In genomic region chr1:93585059-93585966, GRCh38 we compare ENCODE assay signal across 11 cellular contexts.
A peak's percentile ranks its signal among the peaks of the same experiment; 100 is the strongest.
DNase-seq lines count a peak whose midpoint lies in the region; ATAC-seq and TF ChIP-seq lines count a peak whose summit lies in the region.
"Had no signal": no experiment of that assay in that cellular context is flagged by ENCODE, and none has a peak within 500 bp of the region (broad histone marks: within the 10 kb centered on the region; RNA-seq: fewer than 3 reads in every experiment).

No MANE protein-coding gene starts in this region.

- peaks cover 5 to 37% of the 10 kb centered on the region in 2 donors for H3K36me3 ChIP-seq in lung (ENCODE audit: control insufficient read depth in 2 of 2, insufficient read depth in 2 of 2, low read length in 2 of 2)
- H3K36me3 ChIP-seq in tibial nerve, result peaks cover 5 to 79% (median 5%) of the 10 kb centered on the region in 3 donors

- H3K4me1 ChIP-seq in lung (ENCODE audit: control insufficient read depth in 2 of 2, insufficient read depth in 2 of 2, low read length in 2 of 2) (peaks cover 7 to 10% of the 10 kb centered on the region in 2 donors), tibial nerve (peaks cover 0 to 19% (median 5%) of the 10 kb centered on the region in 4 donors)

- H3K9me3 ChIP-seq in lung (ENCODE audit: control insufficient read depth in 2 of 2, insufficient read depth in 1 of 2, low read length in 1 of 2) (no peaks in the 10 kb centered on the region), tibial nerve (no peaks in the 10 kb centered on the region)

- TF ChIP-seq CTCF in coronary artery (IDR thresholded peaks at IDR 0.05), result no peak
- no peak for TF ChIP-seq CTCF in lung (IDR thresholded peaks at IDR 0.05; ENCODE audit: control extremely low read depth, extremely low read depth)
- no peak for TF ChIP-seq CTCF in tibial nerve (IDR thresholded peaks at IDR 0.05)

- DNase-seq in NCI-H2029 treated with DMSO at 0.1 percent for 48 hours (lab: John Stamatoyannopoulos, UW) (peak; percentile 79), coronary artery (ENCODE audit: low spot score) (no peak), lung (ENCODE audit: low spot score) (peak; percentile 95), tibial nerve (ENCODE audit: low spot score in 2 of 2) (no peak), NCI-H446 (lab: John Stamatoyannopoulos, UW) (no peak), NCI-H345 treated with DMSO at 0.1 percent for 48 hours (lab: John Stamatoyannopoulos, UW; ENCODE audit: unreplicated experiment) (no peak)
- DNase-seq: activated CD4-positive, alpha-beta T cell treated with anti-CD3 and anti-CD28 coated beads for 1 hour; natural killer cell had no signal

- TF ChIP-seq POLR2A in tibial nerve (IDR thresholded peaks at IDR 0.05), result no peak

- no peak for TF ChIP-seq EP300 in tibial nerve (IDR thresholded peaks at IDR 0.05)

- WGBS in lung, 2 donors, result 65 to 87% methylated on average over 13 of the region's 13 CpGs
- WGBS in tibial nerve, 2 donors, result 61 to 64% methylated on average over 13 of the region's 13 CpGs

- H3K27ac ChIP-seq in coronary artery, result peak overlapping the region; percentile 26 to 80
- peak overlapping the region; percentile 68 to 69 for H3K27ac ChIP-seq in lung (ENCODE audit: low read depth in 1 of 2, low read length in 1 of 2)
- H3K27ac ChIP-seq in tibial nerve, result peak overlapping the region; percentile 0 to 58 (median 54)

- H3K27me3 ChIP-seq in lung (ENCODE audit: control insufficient read depth, insufficient read depth) (no peaks in the 10 kb centered on the region), tibial nerve (no peaks in the 10 kb centered on the region)

- H3K4me3 ChIP-seq in coronary artery, result peak overlapping the region; percentile 22
- H3K4me3 ChIP-seq in lung, result no peak overlapping the region
- H3K4me3 ChIP-seq in tibial nerve, result no peak overlapping the region
- H3K4me3 ChIP-seq: GM12878 had no signal

- ATAC-seq in lung (ENCODE audit: insufficient read depth, low FRiP score) (peak; percentile 84), GM21360 (IDR thresholded peaks at IDR 0.05; ENCODE audit: unreplicated experiment) (no peak), GM19351 (IDR thresholded peaks at IDR 0.05; ENCODE audit: unreplicated experiment) (no peak)
- ATAC-seq: GM12878, natural killer cell had no signal

Comparison
In these comparisons a context has a peak if more than half of its experiments do, and no peak if none do; other contexts are left out.
1. DNase-seq: peak in NCI-H2029 treated with DMSO at 0.1 percent for 48 hours (single experiment) and lung (single experiment); none in coronary artery (single experiment), tibial nerve (0 of 2), NCI-H446 (0 of 2) and NCI-H345 treated with DMSO at 0.1 percent for 48 hours (single experiment).
2. Peak in every context shown above with its lines, with median percentiles within 50 percentile points of each other: H3K27ac ChIP-seq.